21 cellular contexts compared by ENCODE assay signal in the genomic region with DNA sequence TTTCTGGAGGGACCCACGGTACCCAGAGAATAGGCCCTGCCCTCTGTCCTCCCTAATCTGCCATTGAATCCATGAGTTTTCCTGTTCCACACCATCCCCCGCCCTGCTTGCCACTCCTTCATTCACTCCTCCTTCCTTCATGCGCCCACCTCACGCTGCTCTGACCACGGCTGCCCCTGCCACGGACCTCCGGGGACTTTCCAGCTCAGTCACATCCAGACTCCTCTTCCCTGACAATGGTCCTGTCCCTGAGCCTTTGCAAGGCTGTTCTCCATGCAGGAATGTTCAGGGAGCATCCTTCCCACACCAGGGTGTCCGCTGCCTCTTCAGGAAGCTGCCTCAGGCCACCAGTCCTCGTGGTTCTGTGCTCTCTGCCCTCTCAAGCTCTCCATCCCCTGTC. TPM values are rescaled to one million over a fixed set of nuclear protein-coding genes. Genes with fewer than 3 reads are reported as not detected.
"Had no signal": no experiment of that assay in that cellular context is flagged by ENCODE, and none has a peak within 500 bp of the region (broad histone marks: within the 10 kb centered on the region; RNA-seq: fewer than 3 reads in every experiment).

No MANE protein-coding gene starts in this region.

- DNase-seq: activated CD4-positive, alpha-beta T cell treated with anti-CD3 and anti-CD28 coated beads for 36 hours; activated CD4-positive, alpha-beta T cell treated with anti-CD3 and anti-CD28 coated beads, Interleukin-2, amount 50 U/mL, for 48 hours; activated naive CD8-positive, alpha-beta T cell treated with anti-CD3 and anti-CD28 coated beads, Interleukin-2, amount 10 ng/mL, durations not matched to agents 7 days and 5 days; body of pancreas; caudate nucleus; colonic mucosa; gastrocnemius medialis; kidney glomerular epithelial cell; left ventricle myocardium inferior; naive thymus-derived CD8-positive, alpha-beta T cell; T-helper 2 cell had no signal

- H3K27ac ChIP-seq: body of pancreas, colonic mucosa, gastrocnemius medialis, left ventricle myocardium inferior, right atrium auricular region, thoracic aorta, upper lobe of left lung, VCaP had no signal

- H3K27ac Mint-ChIP-seq: activated CD4-positive, alpha-beta T cell treated with anti-CD3 and anti-CD28 coated beads for 36 hours; activated naive CD8-positive, alpha-beta T cell treated with anti-CD3 and anti-CD28 coated beads, Interleukin-2, amount 10 ng/mL, durations not matched to agents 7 days and 5 days; memory B cell; naive thymus-derived CD8-positive, alpha-beta T cell had no signal

- H3K9me3 ChIP-seq: body of pancreas, colonic mucosa, gastrocnemius medialis, left ventricle myocardium inferior, right atrium auricular region, thoracic aorta, upper lobe of left lung had no signal

- H3K36me3 ChIP-seq: colonic mucosa, gastrocnemius medialis, left ventricle myocardium inferior, right atrium auricular region, thoracic aorta, upper lobe of left lung had no signal

- H3K4me1 Mint-ChIP-seq: activated naive CD8-positive, alpha-beta T cell treated with anti-CD3 and anti-CD28 coated beads, Interleukin-2, amount 10 ng/mL, durations not matched to agents 7 days and 5 days; memory B cell had no signal

- H3K4me1 ChIP-seq: body of pancreas, colonic mucosa, gastrocnemius medialis, right atrium auricular region, upper lobe of left lung had no signal

- H3K36me3 Mint-ChIP-seq: activated naive CD8-positive, alpha-beta T cell treated with anti-CD3 and anti-CD28 coated beads, Interleukin-2, amount 10 ng/mL, durations not matched to agents 7 days and 5 days; memory B cell; naive thymus-derived CD8-positive, alpha-beta T cell had no signal

- H3K4me3 ChIP-seq: body of pancreas, colonic mucosa, gastrocnemius medialis, left ventricle myocardium inferior, right atrium auricular region, thoracic aorta, upper lobe of left lung had no signal

- ATAC-seq: activated CD4-positive, alpha-beta T cell treated with anti-CD3 and anti-CD28 coated beads for 36 hours; body of pancreas; gastrocnemius medialis; naive thymus-derived CD8-positive, alpha-beta T cell had no signal

- H3K27me3 ChIP-seq: body of pancreas, colonic mucosa, gastrocnemius medialis, right atrium auricular region, upper lobe of left lung had no signal

- H3K9me3 Mint-ChIP-seq: activated naive CD8-positive, alpha-beta T cell treated with anti-CD3 and anti-CD28 coated beads, Interleukin-2, amount 10 ng/mL, durations not matched to agents 7 days and 5 days; memory B cell; naive thymus-derived CD8-positive, alpha-beta T cell; stimulated activated naive CD8-positive, alpha-beta T cell treated with anti-CD3 and anti-CD28 coated beads, Interleukin-15, amount 100 ng/mL, for 72 hours had no signal

- H3K4me3 Mint-ChIP-seq: activated CD4-positive, alpha-beta T cell treated with anti-CD3 and anti-CD28 coated beads for 36 hours; activated naive CD8-positive, alpha-beta T cell treated with anti-CD3 and anti-CD28 coated beads, Interleukin-2, amount 10 ng/mL, durations not matched to agents 7 days and 5 days; memory B cell; naive thymus-derived CD8-positive, alpha-beta T cell; stimulated activated naive CD8-positive, alpha-beta T cell treated with anti-CD3 and anti-CD28 coated beads, Interleukin-15, amount 100 ng/mL, for 72 hours had no signal

RNA-seq across cellular contexts. Expression of gene GLP1R, which starts 25.9 kb away (rescaled TPM):
- total RNA-seq: activated naive CD8-positive, alpha-beta T cell treated with anti-CD3 and anti-CD28 coated beads, Interleukin-2, amount 10 ng/mL, durations not matched to agents 7 days and 5 days; colonic mucosa; gastrocnemius medialis; naive thymus-derived CD8-positive, alpha-beta T cell; omental fat pad; SK-MEL-5; skeletal muscle tissue; thoracic aorta had no signal
- polyA plus RNA-seq: esophagus; naive thymus-derived CD8-positive, alpha-beta T cell had no signal
